ENCODE assay signal across 1 cellular context in the genomic region with DNA sequence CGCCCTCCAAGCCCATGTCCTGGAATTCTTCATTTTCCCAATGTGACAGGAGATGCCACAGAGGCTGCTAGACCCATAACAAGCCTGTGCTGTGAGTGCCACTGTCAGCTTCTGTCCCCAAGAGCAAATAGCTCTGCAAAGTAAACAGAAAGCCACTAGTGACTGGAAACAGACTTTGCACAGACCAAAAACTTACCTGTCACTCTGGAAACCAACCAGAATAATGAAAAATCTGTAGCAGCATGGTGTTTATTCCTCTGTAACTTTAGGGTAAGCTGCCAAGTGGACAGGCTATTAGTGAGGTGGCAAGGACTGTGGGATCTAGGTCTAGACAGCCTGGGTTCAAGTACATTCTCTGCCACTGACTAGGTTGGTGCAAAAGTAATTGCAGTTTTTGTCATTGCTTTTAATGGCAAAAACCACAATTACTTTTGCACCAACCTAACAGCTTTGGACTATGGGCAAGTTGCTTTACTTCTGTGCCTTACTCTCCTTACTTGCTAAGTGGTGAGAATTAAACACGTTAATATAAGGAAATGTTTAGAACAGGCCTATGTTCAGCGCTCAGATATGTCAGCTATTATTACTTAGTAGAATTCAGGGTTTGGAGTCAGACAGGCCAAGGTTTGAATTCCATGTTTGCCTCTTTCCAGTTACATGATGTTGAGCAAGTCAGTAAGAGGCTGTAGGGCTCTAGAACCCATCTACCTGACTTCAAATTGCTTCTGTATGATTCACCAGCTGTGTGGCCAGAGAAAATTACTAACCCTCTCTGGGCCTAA.
A peak's percentile ranks its signal among the peaks of the same experiment; 100 is the strongest.
TF ChIP-seq lines count a peak whose summit lies in the region.

A gene (minus strand): TSS at position 100 of the 782 bp plus-strand sequence. CDS start 67 bp downstream, at position 33.

TF ChIP-seq in HepG2, 621 proteins besides CTCF, POLR2A, EP300 and RAD21 (continued from another document and continues in another):
- TF ChIP-seq, protein P1, sequence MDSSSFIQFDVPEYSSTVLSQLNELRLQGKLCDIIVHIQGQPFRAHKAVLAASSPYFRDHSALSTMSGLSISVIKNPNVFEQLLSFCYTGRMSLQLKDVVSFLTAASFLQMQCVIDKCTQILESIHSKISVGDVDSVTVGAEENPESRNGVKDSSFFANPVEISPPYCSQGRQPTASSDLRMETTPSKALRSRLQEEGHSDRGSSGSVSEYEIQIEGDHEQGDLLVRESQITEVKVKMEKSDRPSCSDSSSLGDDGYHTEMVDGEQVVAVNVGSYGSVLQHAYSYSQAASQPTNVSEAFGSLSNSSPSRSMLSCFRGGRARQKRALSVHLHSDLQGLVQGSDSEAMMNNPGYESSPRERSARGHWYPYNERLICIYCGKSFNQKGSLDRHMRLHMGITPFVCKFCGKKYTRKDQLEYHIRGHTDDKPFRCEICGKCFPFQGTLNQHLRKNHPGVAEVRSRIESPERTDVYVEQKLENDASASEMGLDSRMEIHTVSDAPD (CRISPR knock-in tag; IDR thresholded peaks at IDR 0.05): peak; percentile 59; the same call in 1 of the 2 replicates
- TF ChIP-seq SRY (CRISPR knock-in tag; IDR thresholded peaks at IDR 0.05) (no peak), MBD4 (IDR thresholded peaks at IDR 0.05; ENCODE audit: borderline replicate concordance, low read length) (no peak), ZNF768 (CRISPR knock-in tag; IDR thresholded peaks at IDR 0.05) (peak; percentile 74; the same call in 1 of the 2 replicates), CEBPG (CRISPR knock-in tag; IDR thresholded peaks at IDR 0.05) (peak; percentile 41), HNRNPUL1 (IDR thresholded peaks at IDR 0.05; ENCODE audit: low read depth, low read length) (no peak), ZSCAN22 (CRISPR knock-in tag; IDR thresholded peaks at IDR 0.05) (no peak), ZNF703 (CRISPR knock-in tag; IDR thresholded peaks at IDR 0.05; ENCODE audit: borderline replicate concordance) (no peak), ZNF101 (CRISPR knock-in tag; IDR thresholded peaks at IDR 0.05; ENCODE audit: borderline replicate concordance, low read depth) (no peak), ZFP36L1 (CRISPR knock-in tag; IDR thresholded peaks at IDR 0.05) (no peak), ZNF335 (CRISPR knock-in tag; IDR thresholded peaks at IDR 0.05) (no peak), ZNF264 (CRISPR knock-in tag; IDR thresholded peaks at IDR 0.05) (0 out of 2 replicates have a peak, but pooled peaks have one; percentile 28), JUND (CRISPR knock-in tag; IDR thresholded peaks at IDR 0.05) (no peak), MEIS1 (CRISPR knock-in tag; IDR thresholded peaks at IDR 0.05; ENCODE audit: borderline replicate concordance) (peak; percentile 71; the same call in 1 of the 2 replicates), MIXL1 (CRISPR knock-in tag; IDR thresholded peaks at IDR 0.05) (no peak), CHD2 (IDR thresholded peaks at IDR 0.05; ENCODE audit: low read depth, low read length) (no peak), IKZF1 (IDR thresholded peaks at IDR 0.05) (no peak), ZNF34 (CRISPR knock-in tag; IDR thresholded peaks at IDR 0.05; ENCODE audit: borderline replicate concordance) (no peak), RAD51 (IDR thresholded peaks at IDR 0.05; ENCODE audit: borderline replicate concordance) (no peak), ZNF788 (CRISPR knock-in tag; IDR thresholded peaks at IDR 0.05; ENCODE audit: borderline replicate concordance) (no peak), ETV6 (CRISPR knock-in tag; conservative IDR thresholded peaks at IDR 0.05) (no peak), MATR3 (CRISPR knock-in tag; IDR thresholded peaks at IDR 0.05) (no peak), KDM1A (CRISPR knock-in tag; IDR thresholded peaks at IDR 0.05) (peak; percentile 49; the same call in 1 of the 2 replicates), GLI4 (CRISPR knock-in tag; IDR thresholded peaks at IDR 0.05; ENCODE audit: borderline replicate concordance) (0 out of 2 replicates have a peak, but pooled peaks have one; percentile 53), YEATS2 (CRISPR knock-in tag; IDR thresholded peaks at IDR 0.05; ENCODE audit: borderline replicate concordance) (peak; percentile 45; the same call in 1 of the 2 replicates), BCL6 (CRISPR knock-in tag; IDR thresholded peaks at IDR 0.05) (peak; percentile 80), ZNF30 (CRISPR knock-in tag; IDR thresholded peaks at IDR 0.05) (no peak), YY1 (IDR thresholded peaks at IDR 0.05; ENCODE audit: insufficient read depth, insufficient replicate concordance, low read depth, low read length) (no peak), NFE2L2 (IDR thresholded peaks at IDR 0.05; ENCODE audit: low read length) (no peak), PAWR (CRISPR knock-in tag; IDR thresholded peaks at IDR 0.05; ENCODE audit: borderline replicate concordance) (no peak), TAF15 (IDR thresholded peaks at IDR 0.05; ENCODE audit: low read depth, low read length, poor library complexity, severe bottlenecking) (no peak), CBX5 (CRISPR knock-in tag; IDR thresholded peaks at IDR 0.05; ENCODE audit: borderline replicate concordance) (no peak), SRSF1 (optimal IDR thresholded peaks at IDR 0.05; ENCODE audit: low read depth, low read length) (no peak)
- TF ChIP-seq, protein P2, sequence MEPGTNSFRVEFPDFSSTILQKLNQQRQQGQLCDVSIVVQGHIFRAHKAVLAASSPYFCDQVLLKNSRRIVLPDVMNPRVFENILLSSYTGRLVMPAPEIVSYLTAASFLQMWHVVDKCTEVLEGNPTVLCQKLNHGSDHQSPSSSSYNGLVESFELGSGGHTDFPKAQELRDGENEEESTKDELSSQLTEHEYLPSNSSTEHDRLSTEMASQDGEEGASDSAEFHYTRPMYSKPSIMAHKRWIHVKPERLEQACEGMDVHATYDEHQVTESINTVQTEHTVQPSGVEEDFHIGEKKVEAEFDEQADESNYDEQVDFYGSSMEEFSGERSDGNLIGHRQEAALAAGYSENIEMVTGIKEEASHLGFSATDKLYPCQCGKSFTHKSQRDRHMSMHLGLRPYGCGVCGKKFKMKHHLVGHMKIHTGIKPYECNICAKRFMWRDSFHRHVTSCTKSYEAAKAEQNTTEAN (CRISPR knock-in tag; conservative IDR thresholded peaks at IDR 0.05): 0 out of 2 replicates have a peak, but pooled peaks have one; percentile 13
- TF ChIP-seq, protein P3, sequence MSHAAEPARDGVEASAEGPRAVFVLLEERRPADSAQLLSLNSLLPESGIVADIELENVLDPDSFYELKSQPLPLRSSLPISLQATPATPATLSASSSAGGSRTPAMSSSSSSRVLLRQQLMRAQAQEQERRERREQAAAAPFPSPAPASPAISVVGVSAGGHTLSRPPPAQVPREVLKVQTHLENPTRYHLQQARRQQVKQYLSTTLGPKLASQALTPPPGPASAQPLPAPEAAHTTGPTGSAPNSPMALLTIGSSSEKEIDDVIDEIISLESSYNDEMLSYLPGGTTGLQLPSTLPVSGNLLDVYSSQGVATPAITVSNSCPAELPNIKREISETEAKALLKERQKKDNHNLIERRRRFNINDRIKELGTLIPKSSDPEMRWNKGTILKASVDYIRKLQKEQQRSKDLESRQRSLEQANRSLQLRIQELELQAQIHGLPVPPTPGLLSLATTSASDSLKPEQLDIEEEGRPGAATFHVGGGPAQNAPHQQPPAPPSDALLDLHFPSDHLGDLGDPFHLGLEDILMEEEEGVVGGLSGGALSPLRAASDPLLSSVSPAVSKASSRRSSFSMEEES (CRISPR knock-in tag; IDR thresholded peaks at IDR 0.05): peak; percentile 74
- TF ChIP-seq, protein P4, sequence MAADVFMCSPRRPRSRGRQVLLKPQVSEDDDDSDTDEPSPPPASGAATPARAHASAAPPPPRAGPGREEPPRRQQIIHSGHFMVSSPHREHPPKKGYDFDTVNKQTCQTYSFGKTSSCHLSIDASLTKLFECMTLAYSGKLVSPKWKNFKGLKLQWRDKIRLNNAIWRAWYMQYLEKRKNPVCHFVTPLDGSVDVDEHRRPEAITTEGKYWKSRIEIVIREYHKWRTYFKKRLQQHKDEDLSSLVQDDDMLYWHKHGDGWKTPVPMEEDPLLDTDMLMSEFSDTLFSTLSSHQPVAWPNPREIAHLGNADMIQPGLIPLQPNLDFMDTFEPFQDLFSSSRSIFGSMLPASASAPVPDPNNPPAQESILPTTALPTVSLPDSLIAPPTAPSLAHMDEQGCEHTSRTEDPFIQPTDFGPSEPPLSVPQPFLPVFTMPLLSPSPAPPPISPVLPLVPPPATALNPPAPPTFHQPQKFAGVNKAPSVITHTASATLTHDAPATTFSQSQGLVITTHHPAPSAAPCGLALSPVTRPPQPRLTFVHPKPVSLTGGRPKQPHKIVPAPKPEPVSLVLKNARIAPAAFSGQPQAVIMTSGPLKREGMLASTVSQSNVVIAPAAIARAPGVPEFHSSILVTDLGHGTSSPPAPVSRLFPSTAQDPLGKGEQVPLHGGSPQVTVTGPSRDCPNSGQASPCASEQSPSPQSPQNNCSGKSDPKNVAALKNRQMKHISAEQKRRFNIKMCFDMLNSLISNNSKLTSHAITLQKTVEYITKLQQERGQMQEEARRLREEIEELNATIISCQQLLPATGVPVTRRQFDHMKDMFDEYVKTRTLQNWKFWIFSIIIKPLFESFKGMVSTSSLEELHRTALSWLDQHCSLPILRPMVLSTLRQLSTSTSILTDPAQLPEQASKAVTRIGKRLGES (CRISPR knock-in tag; IDR thresholded peaks at IDR 0.05; ENCODE audit: borderline replicate concordance): no peak
- TF ChIP-seq, protein P5, sequence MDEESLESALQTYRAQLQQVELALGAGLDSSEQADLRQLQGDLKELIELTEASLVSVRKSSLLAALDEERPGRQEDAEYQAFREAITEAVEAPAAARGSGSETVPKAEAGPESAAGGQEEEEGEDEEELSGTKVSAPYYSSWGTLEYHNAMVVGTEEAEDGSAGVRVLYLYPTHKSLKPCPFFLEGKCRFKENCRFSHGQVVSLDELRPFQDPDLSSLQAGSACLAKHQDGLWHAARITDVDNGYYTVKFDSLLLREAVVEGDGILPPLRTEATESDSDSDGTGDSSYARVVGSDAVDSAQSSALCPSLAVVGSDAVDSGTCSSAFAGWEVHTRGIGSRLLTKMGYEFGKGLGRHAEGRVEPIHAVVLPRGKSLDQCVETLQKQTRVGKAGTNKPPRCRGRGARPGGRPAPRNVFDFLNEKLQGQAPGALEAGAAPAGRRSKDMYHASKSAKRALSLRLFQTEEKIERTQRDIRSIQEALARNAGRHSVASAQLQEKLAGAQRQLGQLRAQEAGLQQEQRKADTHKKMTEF (CRISPR knock-in tag; IDR thresholded peaks at IDR 0.05): peak; percentile 64; the same call in 1 of the 2 replicates
- TF ChIP-seq, protein P6, sequence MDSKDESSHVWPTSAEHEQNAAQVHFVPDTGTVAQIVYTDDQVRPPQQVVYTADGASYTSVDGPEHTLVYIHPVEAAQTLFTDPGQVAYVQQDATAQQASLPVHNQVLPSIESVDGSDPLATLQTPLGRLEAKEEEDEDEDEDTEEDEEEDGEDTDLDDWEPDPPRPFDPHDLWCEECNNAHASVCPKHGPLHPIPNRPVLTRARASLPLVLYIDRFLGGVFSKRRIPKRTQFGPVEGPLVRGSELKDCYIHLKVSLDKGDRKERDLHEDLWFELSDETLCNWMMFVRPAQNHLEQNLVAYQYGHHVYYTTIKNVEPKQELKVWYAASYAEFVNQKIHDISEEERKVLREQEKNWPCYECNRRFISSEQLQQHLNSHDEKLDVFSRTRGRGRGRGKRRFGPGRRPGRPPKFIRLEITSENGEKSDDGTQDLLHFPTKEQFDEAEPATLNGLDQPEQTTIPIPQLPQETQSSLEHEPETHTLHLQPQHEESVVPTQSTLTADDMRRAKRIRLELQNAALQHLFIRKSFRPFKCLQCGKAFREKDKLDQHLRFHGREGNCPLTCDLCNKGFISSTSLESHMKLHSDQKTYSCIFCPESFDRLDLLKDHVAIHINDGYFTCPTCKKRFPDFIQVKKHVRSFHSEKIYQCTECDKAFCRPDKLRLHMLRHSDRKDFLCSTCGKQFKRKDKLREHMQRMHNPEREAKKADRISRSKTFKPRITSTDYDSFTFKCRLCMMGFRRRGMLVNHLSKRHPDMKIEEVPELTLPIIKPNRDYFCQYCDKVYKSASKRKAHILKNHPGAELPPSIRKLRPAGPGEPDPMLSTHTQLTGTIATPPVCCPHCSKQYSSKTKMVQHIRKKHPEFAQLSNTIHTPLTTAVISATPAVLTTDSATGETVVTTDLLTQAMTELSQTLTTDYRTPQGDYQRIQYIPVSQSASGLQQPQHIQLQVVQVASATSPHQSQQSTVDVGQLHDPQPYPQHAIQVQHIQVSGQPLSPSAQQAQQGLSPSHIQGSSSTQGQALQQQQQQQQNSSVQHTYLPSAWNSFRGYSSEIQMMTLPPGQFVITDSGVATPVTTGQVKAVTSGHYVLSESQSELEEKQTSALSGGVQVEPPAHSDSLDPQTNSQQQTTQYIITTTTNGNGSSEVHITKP (CRISPR knock-in tag; IDR thresholded peaks at IDR 0.05; ENCODE audit: low read depth): no peak
- TF ChIP-seq, protein P7, sequence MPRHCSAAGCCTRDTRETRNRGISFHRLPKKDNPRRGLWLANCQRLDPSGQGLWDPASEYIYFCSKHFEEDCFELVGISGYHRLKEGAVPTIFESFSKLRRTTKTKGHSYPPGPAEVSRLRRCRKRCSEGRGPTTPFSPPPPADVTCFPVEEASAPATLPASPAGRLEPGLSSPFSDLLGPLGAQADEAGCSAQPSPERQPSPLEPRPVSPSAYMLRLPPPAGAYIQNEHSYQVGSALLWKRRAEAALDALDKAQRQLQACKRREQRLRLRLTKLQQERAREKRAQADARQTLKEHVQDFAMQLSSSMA (CRISPR knock-in tag; IDR thresholded peaks at IDR 0.05): no peak
- TF ChIP-seq, protein P8, sequence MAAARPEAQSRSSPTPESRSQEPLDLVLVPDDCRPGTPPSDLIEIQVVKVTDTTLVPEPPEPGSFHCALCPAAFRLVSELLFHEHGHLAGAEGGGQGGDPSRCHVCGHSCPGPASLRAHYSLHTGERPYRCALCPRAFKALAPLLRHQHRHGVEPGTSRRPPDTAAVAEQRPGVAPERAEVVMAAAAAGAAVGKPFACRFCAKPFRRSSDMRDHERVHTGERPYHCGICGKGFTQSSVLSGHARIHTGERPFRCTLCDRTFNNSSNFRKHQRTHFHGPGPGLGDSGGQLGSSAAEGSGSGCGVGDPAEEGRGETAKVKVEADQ (CRISPR knock-in tag; IDR thresholded peaks at IDR 0.05; ENCODE audit: borderline replicate concordance): peak; percentile 54; the same call in 1 of the 2 replicates
- TF ChIP-seq, protein P9, sequence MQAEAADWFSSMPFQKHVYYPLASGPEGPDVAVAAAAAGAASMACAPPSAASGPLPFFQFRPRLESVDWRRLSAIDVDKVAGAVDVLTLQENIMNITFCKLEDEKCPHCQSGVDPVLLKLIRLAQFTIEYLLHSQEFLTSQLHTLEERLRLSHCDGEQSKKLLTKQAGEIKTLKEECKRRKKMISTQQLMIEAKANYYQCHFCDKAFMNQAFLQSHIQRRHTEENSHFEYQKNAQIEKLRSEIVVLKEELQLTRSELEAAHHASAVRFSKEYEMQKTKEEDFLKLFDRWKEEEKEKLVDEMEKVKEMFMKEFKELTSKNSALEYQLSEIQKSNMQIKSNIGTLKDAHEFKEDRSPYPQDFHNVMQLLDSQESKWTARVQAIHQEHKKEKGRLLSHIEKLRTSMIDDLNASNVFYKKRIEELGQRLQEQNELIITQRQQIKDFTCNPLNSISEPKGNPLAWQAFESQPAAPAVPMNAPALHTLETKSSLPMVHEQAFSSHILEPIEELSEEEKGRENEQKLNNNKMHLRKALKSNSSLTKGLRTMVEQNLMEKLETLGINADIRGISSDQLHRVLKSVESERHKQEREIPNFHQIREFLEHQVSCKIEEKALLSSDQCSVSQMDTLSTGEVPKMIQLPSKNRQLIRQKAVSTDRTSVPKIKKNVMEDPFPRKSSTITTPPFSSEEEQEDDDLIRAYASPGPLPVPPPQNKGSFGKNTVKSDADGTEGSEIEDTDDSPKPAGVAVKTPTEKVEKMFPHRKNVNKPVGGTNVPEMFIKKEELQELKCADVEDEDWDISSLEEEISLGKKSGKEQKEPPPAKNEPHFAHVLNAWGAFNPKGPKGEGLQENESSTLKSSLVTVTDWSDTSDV (CRISPR knock-in tag; IDR thresholded peaks at IDR 0.05): no peak
